ENCODE assay signal across 11 cellular contexts in the genomic region with DNA sequence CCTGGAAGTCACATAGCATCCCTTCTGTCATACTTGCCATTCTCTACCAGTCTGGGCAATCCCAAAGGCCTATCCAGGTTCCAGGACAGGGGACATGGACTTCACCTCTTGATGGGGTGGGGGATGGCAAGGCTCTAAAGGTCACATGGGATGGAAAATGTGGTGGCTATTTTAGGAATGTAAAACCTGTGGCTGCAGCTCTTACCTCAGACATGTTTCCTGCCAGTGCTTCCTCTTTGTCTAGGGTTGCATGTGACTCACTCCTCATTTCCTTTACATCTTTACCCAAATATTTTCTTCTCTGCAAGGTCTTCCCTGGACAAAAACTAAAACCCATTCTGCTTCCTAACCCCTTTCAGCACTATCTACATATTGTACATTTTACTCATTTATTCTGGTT.
DNase-seq lines count a peak whose midpoint lies in the region; ATAC-seq and TF ChIP-seq lines count a peak whose summit lies in the region.
"Had no signal": no experiment of that assay in that cellular context is flagged by ENCODE, and none has a peak within 500 bp of the region (broad histone marks: within the 10 kb centered on the region; RNA-seq: fewer than 3 reads in every experiment).

No MANE protein-coding gene starts in this region.

- H3K4me1 Mint-ChIP-seq in stimulated activated naive CD8-positive, alpha-beta T cell treated with anti-CD3 and anti-CD28 coated beads, Interleukin-15, amount 100 ng/mL, for 72 hours = peaks cover 19% of the 10 kb centered on the region

- TF ChIP-seq CTCF in fibroblast of the aortic adventitia (IDR thresholded peaks at IDR 0.05; ENCODE audit: insufficient read depth, low read length) = no peak

- peak overlapping the region in 1 of 2 donors; percentile 37 for H3K27ac Mint-ChIP-seq in stimulated activated naive CD8-positive, alpha-beta T cell treated with anti-CD3 and anti-CD28 coated beads, Interleukin-15, amount 100 ng/mL, for 72 hours

- no peak overlapping the region for H3K4me3 Mint-ChIP-seq in stimulated activated naive CD8-positive, alpha-beta T cell treated with anti-CD3 and anti-CD28 coated beads, Interleukin-15, amount 100 ng/mL, for 72 hours

- peaks cover 0 to 4% of the 10 kb centered on the region in 2 donors for H3K9me3 Mint-ChIP-seq in stimulated activated naive CD8-positive, alpha-beta T cell treated with anti-CD3 and anti-CD28 coated beads, Interleukin-15, amount 100 ng/mL, for 72 hours

- no peak for DNase-seq in stimulated activated naive CD8-positive, alpha-beta T cell treated with anti-CD3 and anti-CD28 coated beads, Interleukin-15, Interleukin-2, amounts not matched to agents 100 U/mL and 50 U/mL, for 24 hours
- no peak for DNase-seq in stimulated activated naive CD8-positive, alpha-beta T cell treated with anti-CD3 and anti-CD28 coated beads, Interleukin-15, amount 100 ng/mL, for 72 hours
- DNase-seq in SIG-M5 (lab: John Stamatoyannopoulos, UW) = peak; percentile 36
- peak; percentile 77 for DNase-seq in fibroblast of the aortic adventitia (ENCODE audit: low read depth)
- no peak for DNase-seq in amniotic stem cell (lab: John Stamatoyannopoulos, UW)
- no peak for DNase-seq in right cardiac atrium
- DNase-seq in NCI-H1417 treated with DMSO at 0.1 percent for 48 hours (lab: John Stamatoyannopoulos, UW) = no peak
- DNase-seq in effector memory CD4-positive, alpha-beta T cell = no peak
- DNase-seq: activated gamma-delta T cell, gastrocnemius medialis, NCI-H1694 treated with DMSO at 0.1 percent for 48 hours had no signal

- H3K4me3 ChIP-seq in fibroblast of the aortic adventitia (ENCODE audit: low read depth, low read length) (no peak overlapping the region), right cardiac atrium (ENCODE audit: low read length) (no peak overlapping the region)
- no peak overlapping the region for H3K4me3 ChIP-seq in effector memory CD4-positive, alpha-beta T cell (ENCODE audit: insufficient read depth, low read depth, low read length, poor library complexity, severe bottlenecking)
- H3K4me3 ChIP-seq: gastrocnemius medialis had no signal

- no peaks in the 10 kb centered on the region for H3K9me3 ChIP-seq in right cardiac atrium (ENCODE audit: control insufficient read depth, low read length)
- no peaks in the 10 kb centered on the region for H3K9me3 ChIP-seq in effector memory CD4-positive, alpha-beta T cell (ENCODE audit: control insufficient read depth, low read length)
- H3K9me3 ChIP-seq: gastrocnemius medialis had no signal

- H3K4me1 ChIP-seq in right cardiac atrium (ENCODE audit: control insufficient read depth, insufficient read depth, low read length) = no peaks in the 10 kb centered on the region
- H3K4me1 ChIP-seq in effector memory CD4-positive, alpha-beta T cell (ENCODE audit: control insufficient read depth, insufficient read depth, low read length, poor library complexity, severe bottlenecking) = no peaks in the 10 kb centered on the region
- H3K4me1 ChIP-seq: gastrocnemius medialis had no signal

- no peaks in the 10 kb centered on the region for H3K27me3 Mint-ChIP-seq in stimulated activated naive CD8-positive, alpha-beta T cell treated with anti-CD3 and anti-CD28 coated beads, Interleukin-15, amount 100 ng/mL, for 72 hours

- no peaks in the 10 kb centered on the region for H3K36me3 ChIP-seq in effector memory CD4-positive, alpha-beta T cell (ENCODE audit: control insufficient read depth, insufficient read depth, low read length)
- H3K36me3 ChIP-seq: gastrocnemius medialis had no signal

- ATAC-seq in stimulated activated naive CD8-positive, alpha-beta T cell treated with anti-CD3 and anti-CD28 coated beads, Interleukin-15, Interleukin-2, amounts not matched to agents 100 U/mL and 50 U/mL, for 24 hours = peak; percentile 46
- no peak for ATAC-seq in stimulated activated naive CD8-positive, alpha-beta T cell treated with anti-CD3 and anti-CD28 coated beads, Interleukin-15, amount 100 ng/mL, for 72 hours
- ATAC-seq in right cardiac atrium = no peak
- ATAC-seq: gastrocnemius medialis had no signal

- no peaks in the 10 kb centered on the region for H3K27me3 ChIP-seq in right cardiac atrium (ENCODE audit: control insufficient read depth, insufficient read depth)
- no peaks in the 10 kb centered on the region for H3K27me3 ChIP-seq in effector memory CD4-positive, alpha-beta T cell (replicated peaks; ENCODE audit: control insufficient read depth, insufficient read depth, low read length, poor library complexity, severe bottlenecking)
- H3K27me3 ChIP-seq: gastrocnemius medialis had no signal

- H3K27ac ChIP-seq in right cardiac atrium (ENCODE audit: low read length) = no peak overlapping the region
- no peak overlapping the region for H3K27ac ChIP-seq in effector memory CD4-positive, alpha-beta T cell (ENCODE audit: insufficient read depth, low read length, poor library complexity, severe bottlenecking)
- H3K27ac ChIP-seq: gastrocnemius medialis had no signal

- intact Hi-C loops in right cardiac atrium (cut with DNase I) = no loop called here

Comparison
In these comparisons a context has a peak if more than half of its experiments do, and no peak if none do; other contexts are left out.
1. DNase-seq: peak in SIG-M5 (single experiment) and fibroblast of the aortic adventitia (single experiment); none in stimulated activated naive CD8-positive, alpha-beta T cell treated with anti-CD3 and anti-CD28 coated beads, Interleukin-15, Interleukin-2, amounts not matched to agents 100 U/mL and 50 U/mL, for 24 hours (single experiment), stimulated activated naive CD8-positive, alpha-beta T cell treated with anti-CD3 and anti-CD28 coated beads, Interleukin-15, amount 100 ng/mL, for 72 hours (0 of 2), amniotic stem cell (single experiment), right cardiac atrium (0 of 3), NCI-H1417 treated with DMSO at 0.1 percent for 48 hours (single experiment) and effector memory CD4-positive, alpha-beta T cell (0 of 3).